ENCODE assay signal across 24 cellular contexts in the genomic region with DNA sequence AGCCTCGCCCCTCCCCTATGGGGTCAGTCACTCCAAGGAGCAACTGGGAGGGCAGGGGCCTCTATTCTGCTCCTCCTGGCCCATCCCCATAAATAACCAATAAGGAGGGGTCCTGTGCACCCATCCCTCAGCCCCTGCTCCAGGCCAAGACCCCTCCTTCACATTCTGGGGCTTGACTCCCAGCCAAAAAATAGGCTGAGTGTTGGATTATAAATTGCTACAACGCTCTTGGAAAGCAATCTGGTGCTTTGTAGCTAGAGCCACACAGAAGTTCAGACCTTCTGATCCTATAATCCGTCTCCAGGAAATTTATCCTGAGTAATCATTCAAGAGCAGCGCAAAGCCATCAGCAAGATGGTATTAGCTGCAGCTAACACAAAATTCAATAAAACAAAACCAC.
"Had no signal": no experiment of that assay in that cellular context is flagged by ENCODE, and none has a peak within 500 bp of the region (broad histone marks: within the 10 kb centered on the region; RNA-seq: fewer than 3 reads in every experiment).

No MANE protein-coding gene starts in this region.

- H3K4me3 ChIP-seq: SJCRH30 had no signal

- H3K9ac ChIP-seq: SK-N-SH had no signal

- ATAC-seq: activated CD8-positive, alpha-beta T cell treated with anti-CD3 and anti-CD28 coated beads for 36 hours; activated T-cell treated with anti-CD3 and anti-CD28 coated beads, Interleukin-2, amount 50 U/mL, for 72 hours; Panc1; Right ventricle myocardium inferior had no signal

- H3K9me2 ChIP-seq: SK-N-SH had no signal

- H3K4me2 ChIP-seq: SK-N-SH had no signal

- H3K27ac ChIP-seq: SJCRH30, VCaP had no signal

- H3K36me3 ChIP-seq: SJCRH30 had no signal

- DNase-seq: activated CD4-positive, alpha-beta T cell treated with anti-CD3 and anti-CD28 coated beads for 4 hours; activated CD8-positive, alpha-beta memory T cell treated with anti-CD3 and anti-CD28 coated beads, Interleukin-2, amount 50 U/mL, for 4 hours; activated CD8-positive, alpha-beta T cell treated with anti-CD3 and anti-CD28 coated beads for 36 hours; activated gamma-delta T cell treated with Interleukin-2 at 50 U/mL for 16 hours; activated naive CD4-positive, alpha-beta T cell treated with anti-CD3 and anti-CD28 coated beads, Interleukin-2, amount 10 ng/mL, durations not matched to agents 7 days and 5 days; activated naive CD8-positive, alpha-beta T cell treated with anti-CD3 and anti-CD28 coated beads for 36 hours; activated T-cell treated with anti-CD3 and anti-CD28 coated beads, Interleukin-2, amount 50 U/mL, for 72 hours; anterior cingulate cortex; Kasumi-1; NCI-H1048; NCI-H1417 treated with DMSO at 0.1 percent for 48 hours; NCI-H1694 treated with DMSO at 0.1 percent for 48 hours; NCI-H2029 treated with DMSO at 0.1 percent for 48 hours; NCI-H510A treated with DMSO at 0.1 percent for 48 hours; NCI-H774; NK-92 treated with Interleukin-12 subunit alpha and Interleukin-12 subunit beta, amount 100 ng/mL, for 24 hours; OCI-M1; RPMI8226; SJCRH30; SK-N-SH; T-helper 1 cell had no signal

- H3K9me3 ChIP-seq: SJCRH30, SK-N-SH had no signal
